Comparison of ENCODE assay signal across 15 cellular contexts in genomic region chr4:82381235-82381634, GRCh38. TPM values are rescaled to one million over a fixed set of nuclear protein-coding genes. Genes with fewer than 3 reads are reported as not detected.
DNase-seq lines count a peak whose midpoint lies in the region; ATAC-seq and TF ChIP-seq lines count a peak whose summit lies in the region.
"Had no signal": no experiment of that assay in that cellular context is flagged by ENCODE, and none has a peak within 500 bp of the region (broad histone marks: within the 10 kb centered on the region; RNA-seq: fewer than 3 reads in every experiment).

No MANE protein-coding gene starts in this region.

- H3K27ac ChIP-seq in KOPT-K1 (ENCODE audit: low read depth, low read length, poor library complexity, severe bottlenecking) (peak overlapping the region; percentile 38), left ventricle myocardium inferior (replicated peaks) (peak overlapping the region; percentile 82), gastrocnemius medialis (peak overlapping the region; percentile 58 to 72 (median 70))
- H3K27ac ChIP-seq: HL-60 had no signal

- H3K4me3 ChIP-seq in left ventricle myocardium inferior (peak overlapping the region; percentile 12), gastrocnemius medialis (no peak overlapping the region)

- H3K4me1 Mint-ChIP-seq in chondrocyte (ENCODE audit: low read depth) = peaks cover 11% of the 10 kb centered on the region

- peaks cover 8% of the 10 kb centered on the region for H3K9me3 Mint-ChIP-seq in chondrocyte (ENCODE audit: low read depth)
- H3K9me3 Mint-ChIP-seq: CD4-positive, alpha-beta T cell had no signal

- H3K27me3 ChIP-seq in left ventricle myocardium inferior (ENCODE audit: low read depth) (no peaks in the 10 kb centered on the region), gastrocnemius medialis (no peaks in the 10 kb centered on the region)

- H3K4me3 Mint-ChIP-seq in chondrocyte (ENCODE audit: unreplicated experiment) = no peak overlapping the region
- H3K4me3 Mint-ChIP-seq: CD4-positive, alpha-beta T cell; IgD-negative memory B cell had no signal

- TF ChIP-seq POLR2A in gastrocnemius medialis (IDR thresholded peaks at IDR 0.05) = no peak

- H3K27ac Mint-ChIP-seq in chondrocyte (ENCODE audit: unreplicated experiment) = peak overlapping the region; percentile 36
- H3K27ac Mint-ChIP-seq: CD4-positive, alpha-beta T cell; IgD-negative memory B cell had no signal

- ATAC-seq in gastrocnemius medialis = peak in 1 of 2 donors; percentile 43
- no peak for ATAC-seq in GM21381 (IDR thresholded peaks at IDR 0.05; ENCODE audit: unreplicated experiment)
- ATAC-seq: Panc1 had no signal

- H3K36me3 ChIP-seq in KOPT-K1 (ENCODE audit: insufficient read depth, low read length) (peaks cover 11% of the 10 kb centered on the region; the same call in 1 of the 2 replicates), left ventricle myocardium inferior (no peaks in the 10 kb centered on the region), gastrocnemius medialis (no peaks in the 10 kb centered on the region)

- in situ Hi-C loops in gastrocnemius medialis (cut with MboI; ENCODE audit: low sequenced_read_pairs in 4 of 4) = loop anchor here in 1 of 4 donors (5.0 kb wide), 1 partner anchor 46 kb away; no protein-coding TSS in a partner anchor

- H3K9me3 ChIP-seq in KOPT-K1 (ENCODE audit: insufficient read depth, low read length, poor library complexity, severe bottlenecking) (peaks cover 36% of the 10 kb centered on the region), left ventricle myocardium inferior (replicated peaks) (no peaks in the 10 kb centered on the region), gastrocnemius medialis (no peaks in the 10 kb centered on the region)
- H3K9me3 ChIP-seq: Caco-2 had no signal

- no peaks in the 10 kb centered on the region for H3K27me3 Mint-ChIP-seq in chondrocyte (ENCODE audit: low read depth)
- H3K27me3 Mint-ChIP-seq: CD4-positive, alpha-beta T cell; IgD-negative memory B cell had no signal

- peaks cover 6% of the 10 kb centered on the region for H3K36me3 Mint-ChIP-seq in chondrocyte (ENCODE audit: low read depth)

- no peak for TF ChIP-seq CTCF in chondrocyte (IDR thresholded peaks at IDR 0.05)
- no peak for TF ChIP-seq CTCF in left ventricle myocardium inferior (IDR thresholded peaks at IDR 0.05; ENCODE audit: borderline replicate concordance)
- TF ChIP-seq CTCF in gastrocnemius medialis (IDR thresholded peaks at IDR 0.05 in 4 of 5, conservative IDR thresholded peaks at IDR 0.05 in 1 of 5) = no peak

- no peak for DNase-seq in chondrocyte (ENCODE audit: low spot score)
- no peak for DNase-seq in left ventricle myocardium inferior
- DNase-seq in gastrocnemius medialis = no peak
- no peak for DNase-seq in NCI-H187 treated with DMSO at 0.1 percent for 48 hours (lab: John Stamatoyannopoulos, UW)
- no peak for DNase-seq in HPDE6-E6E7 (ENCODE audit: extremely low spot score)
- DNase-seq: Caco-2; CD4-positive, alpha-beta T cell; GF-D8; NCI-H1105; SK-N-SH had no signal

- intact Hi-C loops in left ventricle myocardium inferior (cut with micrococcal nuclease) (no loop called here), gastrocnemius medialis (cut with DNase I; ENCODE audit: low total_unique reads) (no loop called here)

- H3K4me1 ChIP-seq in left ventricle myocardium inferior (peaks cover 34% of the 10 kb centered on the region), gastrocnemius medialis (peaks cover 17 to 23% of the 10 kb centered on the region in 2 donors)
- H3K4me1 ChIP-seq: Caco-2 had no signal

RNA-seq across cellular contexts. Expression of gene HNRNPD, which starts 7.4 kb away (rescaled TPM):
- total RNA-seq in chondrocyte = 124 to 177 TPM (median 127 TPM) in 3 replicates
- 93.0 TPM for total RNA-seq in left ventricle myocardium inferior
- 10 to 100 TPM; 26.9 to 46.0 (median 37.4) TPM for total RNA-seq in gastrocnemius medialis

RNA-seq across cellular contexts. Expression of gene HNRNPDL, which starts 49.0 kb away (rescaled TPM):
- total RNA-seq in chondrocyte (206 to 325 TPM (median 211 TPM) in 3 replicates), left ventricle myocardium inferior (93.5 TPM), gastrocnemius medialis (100 to 1,000 TPM; 151 to 275 (median 226) TPM)

RNA-seq across cellular contexts. Expression of gene ENOPH1, which starts 49.2 kb away (rescaled TPM):
- 32.2 to 33.6 TPM (median 33.1 TPM) in 3 replicates for total RNA-seq in chondrocyte
- 16.2 TPM for total RNA-seq in left ventricle myocardium inferior
- total RNA-seq in gastrocnemius medialis = 10 to 100 TPM in 3 of 4 donors, 1 to 10 TPM in 1; 7.1 to 15.9 (median 14.8) TPM
